ENCODE assay signal across 2 cellular contexts in the genomic region with DNA sequence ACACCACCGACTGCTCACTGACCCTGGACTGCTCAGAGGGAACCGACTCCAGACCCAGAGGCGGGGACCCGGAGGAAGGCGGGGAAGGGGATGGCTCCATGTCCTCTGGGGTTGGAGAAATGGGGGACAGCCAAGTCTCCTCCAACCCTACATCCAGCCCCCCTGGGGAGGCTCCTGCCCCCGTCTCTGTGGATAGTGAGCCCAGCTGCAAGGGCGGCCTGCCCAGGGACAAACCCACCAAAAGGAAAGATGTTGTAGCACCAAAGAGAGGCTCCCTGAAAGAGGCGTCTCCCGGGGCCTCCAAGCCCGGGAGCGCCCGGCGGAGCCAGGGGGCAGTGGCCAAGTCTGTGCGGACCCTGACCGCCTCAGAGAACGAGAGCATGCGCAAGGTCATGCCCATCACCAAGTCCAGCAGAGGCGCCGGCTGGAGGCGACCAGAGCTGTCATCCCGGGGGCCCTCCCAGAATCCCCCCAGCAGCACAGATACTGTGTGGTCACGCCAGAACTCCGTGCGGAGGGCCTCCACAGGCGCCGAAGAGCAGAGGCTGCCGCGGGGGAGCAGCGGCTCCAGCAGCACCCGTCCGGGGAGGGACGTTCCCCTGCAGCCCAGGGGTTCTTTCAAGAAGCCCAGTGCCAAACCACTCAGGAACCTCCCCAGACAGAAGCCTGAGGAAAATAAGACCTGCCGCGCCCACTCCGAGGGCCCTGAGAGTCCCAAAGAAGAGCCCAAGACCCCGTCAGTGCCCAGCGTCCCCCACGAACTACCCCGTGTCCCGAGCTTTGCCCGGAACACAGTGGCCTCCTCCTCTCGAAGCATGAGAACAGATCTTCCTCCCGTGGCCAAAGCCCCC.
A peak's percentile ranks its signal among the peaks of the same experiment; 100 is the strongest.
TF ChIP-seq lines count a peak whose summit lies in the region.

No MANE protein-coding gene starts in this region.

TF ChIP-seq in H1, 55 proteins besides CTCF, POLR2A, EP300 and RAD21:
- no peak for TF ChIP-seq CBX5 (IDR thresholded peaks at IDR 0.05; ENCODE audit: low read depth, low read length)
- no peak for TF ChIP-seq POU5F1 (IDR thresholded peaks at IDR 0.05; ENCODE audit: low read depth, low read length)
- TF ChIP-seq JUND (IDR thresholded peaks at IDR 0.05; ENCODE audit: low read length): no peak
- TF ChIP-seq GTF2F1 (IDR thresholded peaks at IDR 0.05; ENCODE audit: borderline replicate concordance, low read depth, low read length): no peak
- no peak for TF ChIP-seq HDAC6 (IDR thresholded peaks at IDR 0.05; ENCODE audit: low read depth, low read length)
- no peak for TF ChIP-seq SIN3A (conservative IDR thresholded peaks at IDR 0.05 in 1 of 2, IDR thresholded peaks at IDR 0.05 in 1 of 2; ENCODE audit: low read depth in 1 of 2, low read length in 2 of 2)
- no peak for TF ChIP-seq SP2 (IDR thresholded peaks at IDR 0.05; ENCODE audit: low read length)
- TF ChIP-seq SP1 (IDR thresholded peaks at IDR 0.05; ENCODE audit: low read depth, low read length): no peak
- TF ChIP-seq CBX8 (IDR thresholded peaks at IDR 0.05; ENCODE audit: borderline replicate concordance, low read depth, low read length): no peak
- TF ChIP-seq TAF7 (optimal IDR thresholded peaks at IDR 0.05; ENCODE audit: borderline replicate concordance, low read depth, low read length): no peak
- TF ChIP-seq EGR1 (IDR thresholded peaks at IDR 0.05; ENCODE audit: borderline replicate concordance, low read depth, low read length): no peak
- no peak for TF ChIP-seq KDM1A (IDR thresholded peaks at IDR 0.05; ENCODE audit: borderline replicate concordance, low read length)
- TF ChIP-seq, protein P1, sequence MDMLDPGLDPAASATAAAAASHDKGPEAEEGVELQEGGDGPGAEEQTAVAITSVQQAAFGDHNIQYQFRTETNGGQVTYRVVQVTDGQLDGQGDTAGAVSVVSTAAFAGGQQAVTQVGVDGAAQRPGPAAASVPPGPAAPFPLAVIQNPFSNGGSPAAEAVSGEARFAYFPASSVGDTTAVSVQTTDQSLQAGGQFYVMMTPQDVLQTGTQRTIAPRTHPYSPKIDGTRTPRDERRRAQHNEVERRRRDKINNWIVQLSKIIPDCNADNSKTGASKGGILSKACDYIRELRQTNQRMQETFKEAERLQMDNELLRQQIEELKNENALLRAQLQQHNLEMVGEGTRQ (IDR thresholded peaks at IDR 0.05; ENCODE audit: low read length): no peak

TF ChIP-seq in HepG2, 621 proteins besides CTCF, POLR2A, EP300 and RAD21:
- TF ChIP-seq AGO2 (optimal IDR thresholded peaks at IDR 0.05; ENCODE audit: low read depth, low read length): peak; percentile 30
- TF ChIP-seq ZKSCAN5 (CRISPR knock-in tag; IDR thresholded peaks at IDR 0.05): no peak
